ENCODE assay signal across 9 cellular contexts in the genomic region with DNA sequence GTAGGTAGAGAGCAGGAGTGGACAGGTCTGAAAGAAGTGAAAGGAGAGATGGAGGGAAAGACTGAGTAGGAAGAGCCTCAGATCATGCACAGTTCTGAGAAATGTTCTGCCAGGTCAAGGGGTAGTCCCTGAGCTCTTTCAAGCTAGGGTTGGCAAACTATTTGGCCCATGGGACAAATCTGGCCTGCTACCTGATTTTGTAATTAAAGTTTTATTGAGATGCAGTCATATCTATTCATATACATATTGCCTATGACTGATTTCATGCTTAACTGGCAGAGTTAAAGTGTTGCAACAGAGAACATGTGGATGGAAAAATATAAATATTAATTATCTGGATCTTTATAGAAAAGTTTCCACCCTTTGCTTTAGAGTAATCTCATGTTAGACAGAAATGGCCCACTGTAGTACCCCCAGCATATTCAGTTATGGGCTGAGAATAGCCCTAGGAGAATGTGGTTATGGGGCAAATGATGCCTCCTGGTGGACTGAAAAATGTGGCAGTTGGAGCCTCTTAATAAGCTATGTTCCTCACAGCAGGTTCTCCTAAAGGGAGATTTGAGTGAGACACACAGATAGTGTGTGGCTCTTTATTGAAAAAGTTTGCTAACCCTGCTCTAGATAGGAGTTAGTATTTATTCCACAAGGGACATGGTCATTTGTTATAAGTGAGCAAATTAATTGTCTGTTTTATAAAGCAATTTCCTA.
DNase-seq lines count a peak whose midpoint lies in the region; ATAC-seq and TF ChIP-seq lines count a peak whose summit lies in the region.
"Had no signal": no experiment of that assay in that cellular context is flagged by ENCODE, and none has a peak within 500 bp of the region (broad histone marks: within the 10 kb centered on the region; RNA-seq: fewer than 3 reads in every experiment).

No MANE protein-coding gene starts in this region.

- no peaks in the 10 kb centered on the region for H3K9me3 Mint-ChIP-seq in activated T-cell treated with anti-CD3 and anti-CD28 coated beads, Interleukin-2, amount 50 U/mL, for 4 hours

- no peak for TF ChIP-seq POLR2A in tibial nerve (IDR thresholded peaks at IDR 0.05)

- H3K4me1 Mint-ChIP-seq in activated T-cell treated with anti-CD3 and anti-CD28 coated beads, Interleukin-2, amount 50 U/mL, for 4 hours (ENCODE audit: low read depth): no peaks in the 10 kb centered on the region
- H3K4me1 Mint-ChIP-seq: CD4-positive, alpha-beta memory T cell had no signal

- H3K9me3 ChIP-seq in fibroblast of lung (ENCODE audit: control insufficient read depth, insufficient read depth, low read depth, low read length): no peaks in the 10 kb centered on the region
- H3K9me3 ChIP-seq in tibial nerve: no peaks in the 10 kb centered on the region

- H3K27me3 ChIP-seq in fibroblast of lung (ENCODE audit: control insufficient read depth, insufficient read depth, low read length) (no peaks in the 10 kb centered on the region), tibial nerve (no peaks in the 10 kb centered on the region)

- POLR2A ChIA-PET in HEK293T (lab: Yijun Ruan, JAX): no interaction called here

- no peak overlapping the region for H3K4me2 ChIP-seq in fibroblast of lung (ENCODE audit: extremely low read depth, insufficient read depth, low read length)

- TF ChIP-seq CTCF in fibroblast of lung (conservative IDR thresholded peaks at IDR 0.05 in 1 of 2, IDR thresholded peaks at IDR 0.05 in 1 of 2; ENCODE audit: low read depth in 1 of 2, low read length in 2 of 2) (peak; percentile 42 to 43), tibial nerve (IDR thresholded peaks at IDR 0.05) (peak in 4 of 5 experiments; percentile 16 to 35 (median 20))

- H3K36me3 ChIP-seq in fibroblast of lung (ENCODE audit: control insufficient read depth, insufficient read depth, low read length) (no peaks in the 10 kb centered on the region), tibial nerve (no peaks in the 10 kb centered on the region)

- no peak overlapping the region for H3K4me3 Mint-ChIP-seq in activated T-cell treated with anti-CD3 and anti-CD28 coated beads, Interleukin-2, amount 50 U/mL, for 4 hours
- H3K4me3 Mint-ChIP-seq: CD4-positive, alpha-beta memory T cell had no signal

- peaks cover 2% of the 10 kb centered on the region for H3K27me3 Mint-ChIP-seq in activated T-cell treated with anti-CD3 and anti-CD28 coated beads, Interleukin-2, amount 50 U/mL, for 4 hours (ENCODE audit: low read depth)

- H4K20me1 ChIP-seq in fibroblast of lung (ENCODE audit: control insufficient read depth, extremely low read depth, insufficient read depth, low read length): no peaks in the 10 kb centered on the region

- no peak overlapping the region for H3K9ac ChIP-seq in fibroblast of lung (ENCODE audit: insufficient read depth, low read length)

- H3K4me3 ChIP-seq in fibroblast of lung (replicated peaks in 1 of 4; ENCODE audit: control extremely low read depth in 1 of 4, insufficient read depth in 1 of 4, low read depth in 3 of 4, low read length in 4 of 4) (no peak overlapping the region), tibial nerve (no peak overlapping the region)

- H3K4me1 ChIP-seq in fibroblast of lung (ENCODE audit: control insufficient read depth, extremely low read depth, insufficient read depth, low read length) (no peaks in the 10 kb centered on the region), tibial nerve (no peaks in the 10 kb centered on the region)

- no peaks in the 10 kb centered on the region for H3K79me2 ChIP-seq in fibroblast of lung (ENCODE audit: control insufficient read depth, insufficient read depth, low read length)

- no peak for TF ChIP-seq EP300 in tibial nerve (IDR thresholded peaks at IDR 0.05)

- H3K27ac ChIP-seq in fibroblast of lung (ENCODE audit: insufficient read depth, low read length) (no peak overlapping the region), tibial nerve (no peak overlapping the region)

- no peaks in the 10 kb centered on the region for H3K36me3 Mint-ChIP-seq in activated T-cell treated with anti-CD3 and anti-CD28 coated beads, Interleukin-2, amount 50 U/mL, for 4 hours (ENCODE audit: insufficient read depth)
- H3K36me3 Mint-ChIP-seq: CD4-positive, alpha-beta memory T cell had no signal

- CTCF ChIA-PET in HEK293T (lab: Yijun Ruan, JAX): interaction anchor here (1.1 kb wide), 1 partner anchor 50 kb away, joined by 3 read pairs; no protein-coding TSS in a partner anchor

- ATAC-seq in activated T-cell treated with anti-CD3 and anti-CD28 coated beads, Interleukin-2, amount 50 U/mL, for 4 hours: no peak
- no peak for ATAC-seq in HG03139 (IDR thresholded peaks at IDR 0.05; ENCODE audit: unreplicated experiment)

- no peak overlapping the region for H2AFZ ChIP-seq in fibroblast of lung (ENCODE audit: low read length)

- peak; percentile 5 for DNase-seq in SIG-M5 treated with dmso at 0.1 percent for 504 hours (lab: John Stamatoyannopoulos, UW; ENCODE audit: unreplicated experiment)
- no peak for DNase-seq in SIG-M5 (lab: John Stamatoyannopoulos, UW)
- DNase-seq in HEK293T (ENCODE audit: extremely low spot score): peak; percentile 22
- DNase-seq in NCI-H460 (ENCODE audit: extremely low read depth, low read depth): peak; percentile 37
- DNase-seq in fibroblast of lung (ENCODE audit: low read depth in 2 of 2): peak; percentile 30 to 40
- no peak for DNase-seq in tibial nerve (ENCODE audit: low spot score in 2 of 2)
- no peak for DNase-seq in activated T-cell treated with anti-CD3 and anti-CD28 coated beads, Interleukin-2, amount 50 U/mL, for 4 hours

TF ChIP-seq in HEK293T, 16 proteins besides CTCF, POLR2A, EP300 and RAD21:
- no peak for TF ChIP-seq SUZ12 (IDR thresholded peaks at IDR 0.05)
- no peak for TF ChIP-seq ZNF384 (IDR thresholded peaks at IDR 0.05)
- TF ChIP-seq LEF1 (IDR thresholded peaks at IDR 0.05; ENCODE audit: borderline replicate concordance): no peak
- TF ChIP-seq FOXM1 (IDR thresholded peaks at IDR 0.05; ENCODE audit: borderline replicate concordance): no peak
- no peak for TF ChIP-seq FOXK2 (IDR thresholded peaks at IDR 0.05)
- TF ChIP-seq SP1 (IDR thresholded peaks at IDR 0.05): no peak
- no peak for TF ChIP-seq ARNT (IDR thresholded peaks at IDR 0.05)
- no peak for TF ChIP-seq CTBP1 (IDR thresholded peaks at IDR 0.05; ENCODE audit: borderline replicate concordance)

Comparison
In these comparisons a context has a peak if more than half of its experiments do, and no peak if none do; other contexts are left out.
1. DNase-seq: peak in SIG-M5 treated with dmso at 0.1 percent for 504 hours (single experiment), HEK293T (single experiment), NCI-H460 (single experiment) and fibroblast of lung (2 of 2); none in SIG-M5 (single experiment), tibial nerve (0 of 2) and activated T-cell treated with anti-CD3 and anti-CD28 coated beads, Interleukin-2, amount 50 U/mL, for 4 hours (single experiment).